In the genomic region with DNA sequence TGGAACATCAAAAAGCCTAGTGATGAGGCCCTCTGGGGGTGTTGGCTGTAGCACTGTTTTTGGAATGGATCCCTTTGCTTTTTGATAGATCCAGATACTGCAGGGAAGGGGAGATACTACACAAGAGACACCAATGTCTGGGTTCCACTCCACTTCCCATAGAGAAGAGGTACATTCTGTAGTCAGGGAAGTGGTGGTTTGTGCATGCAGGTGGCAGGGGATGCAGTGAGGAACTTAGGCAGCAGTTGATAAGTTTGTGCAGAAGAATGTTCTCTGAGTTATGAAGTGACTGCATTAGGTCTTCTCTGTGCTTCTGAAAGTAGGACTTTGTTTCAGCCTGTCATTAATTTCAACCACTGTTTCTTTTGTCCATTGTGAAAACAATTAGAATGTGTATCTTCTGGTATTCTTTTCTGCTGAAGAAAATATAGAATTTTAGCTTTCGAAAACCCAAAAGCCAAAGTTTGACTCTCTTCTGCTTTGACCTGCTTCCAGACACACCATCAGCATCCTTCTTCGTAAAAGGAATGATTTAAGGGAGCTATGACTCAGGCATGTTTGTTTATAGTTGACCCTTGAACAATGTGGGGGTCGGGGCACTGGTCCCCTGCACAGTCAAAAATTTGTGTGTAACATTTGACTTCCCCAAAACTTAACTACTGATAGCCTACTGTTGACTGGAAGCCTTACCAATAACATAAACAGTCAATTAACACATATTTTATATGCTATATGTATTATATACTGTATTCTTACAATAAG, we compare ENCODE assay signal across 19 cellular contexts. TPM values are rescaled to one million over a fixed set of nuclear protein-coding genes. Genes with fewer than 3 reads are reported as not detected.
DNase-seq lines count a peak whose midpoint lies in the region; FAIRE-seq and TF ChIP-seq lines count a peak whose summit lies in the region.
"Had no signal": no experiment of that assay in that cellular context is flagged by ENCODE, and none has a peak within 500 bp of the region (broad histone marks: within the 10 kb centered on the region; RNA-seq: fewer than 3 reads in every experiment).

No MANE protein-coding gene starts in this region.

- H3K4me2 ChIP-seq in endothelial cell of umbilical vein (ENCODE audit: insufficient read depth, low read length) (no peak overlapping the region), mesenchymal stem cell (ENCODE audit: low read length, poor library complexity, severe bottlenecking) (no peak overlapping the region)
- H3K4me2 ChIP-seq: BLaER1 had no signal

- no peak overlapping the region for H3K14ac ChIP-seq in mesenchymal stem cell (ENCODE audit: low read length in 2 of 2)

- H3K9me3 Mint-ChIP-seq in HFFc6: no peaks in the 10 kb centered on the region

- peak overlapping the region; percentile 20 for H3K27ac Mint-ChIP-seq in HFFc6
- H3K27ac Mint-ChIP-seq: CD8-positive, alpha-beta T cell had no signal

- H3K9me3 ChIP-seq in endothelial cell of umbilical vein (replicated peaks; ENCODE audit: control insufficient read depth, insufficient read depth, low read length) (no peaks in the 10 kb centered on the region), mesenchymal stem cell (ENCODE audit: control insufficient read depth, low read length) (no peaks in the 10 kb centered on the region)

- H2BK120ac ChIP-seq in mesenchymal stem cell (ENCODE audit: low read depth, low read length): no peak overlapping the region

- dilution Hi-C loops in endothelial cell of umbilical vein (cut with MboI; ENCODE audit: extremely low pct_ligation_motif_present, low sequenced_read_pairs): no loop called here

- no peak overlapping the region for H4K91ac ChIP-seq in mesenchymal stem cell (ENCODE audit: low read length)

- H3K4me1 ChIP-seq in endothelial cell of umbilical vein (ENCODE audit: control insufficient read depth, extremely low read depth, insufficient read depth, low read length): peaks cover 27% of the 10 kb centered on the region
- peaks cover 17% of the 10 kb centered on the region for H3K4me1 ChIP-seq in mesenchymal stem cell (ENCODE audit: control insufficient read depth, insufficient read depth, low read depth, low read length)

- H2AK5ac ChIP-seq in mesenchymal stem cell (ENCODE audit: low read length, severe bottlenecking): no peak overlapping the region

- no peak overlapping the region for H3K4ac ChIP-seq in mesenchymal stem cell (ENCODE audit: low read depth in 1 of 2, low read length in 2 of 2)

- intact Hi-C loops in endothelial cell of umbilical vein (cut with micrococcal nuclease): no loop called here

- no peak overlapping the region for H2AFZ ChIP-seq in endothelial cell of umbilical vein (ENCODE audit: low read depth, low read length)
- no peak overlapping the region for H2AFZ ChIP-seq in mesenchymal stem cell (ENCODE audit: low read depth, low read length)

- H3K27ac ChIP-seq in C4-2B (peak overlapping the region; percentile 53; the same call in 1 of the 2 replicates), endothelial cell of umbilical vein (ENCODE audit: insufficient read depth, low read depth, low read length) (no peak overlapping the region), mesenchymal stem cell (ENCODE audit: low read length, poor library complexity, severe bottlenecking) (no peak overlapping the region), substantia nigra (ENCODE audit: low read depth, low read length, poor library complexity, severe bottlenecking) (no peak overlapping the region)
- H3K27ac ChIP-seq: BLaER1 had no signal

- BruUV-seq in endothelial cell of umbilical vein (replicated peaks; lab: Mats Ljungman, UMichigan): no TSS peak

- H3K18ac ChIP-seq in mesenchymal stem cell (ENCODE audit: low read depth in 1 of 2, low read length in 2 of 2): no peak overlapping the region

- CTCF ChIA-PET in endothelial cell of umbilical vein (lab: Charles Lee): interaction anchor here (0.9 to 1.1 kb wide), 3 partner anchors 17 to 351 kb away, joined by 3 to 4 read pairs (median 4); no protein-coding TSS in a partner anchor

- no peaks in the 10 kb centered on the region for H3K27me3 ChIP-seq in endothelial cell of umbilical vein (ENCODE audit: control insufficient read depth in 2 of 2, insufficient read depth in 2 of 2, low read length in 2 of 2)
- no peaks in the 10 kb centered on the region for H3K27me3 ChIP-seq in mesenchymal stem cell (ENCODE audit: control insufficient read depth in 1 of 2, insufficient read depth in 1 of 2, low read length in 2 of 2)
- H3K27me3 ChIP-seq: BLaER1 had no signal

- no peak for TF ChIP-seq POLR2A in endothelial cell of umbilical vein (IDR thresholded peaks at IDR 0.05; ENCODE audit: low read depth, low read length)

- peaks cover 49% of the 10 kb centered on the region for H3K79me2 ChIP-seq in endothelial cell of umbilical vein (ENCODE audit: control insufficient read depth, insufficient read depth, low read length)

- H3K9ac ChIP-seq in endothelial cell of umbilical vein (replicated peaks; ENCODE audit: extremely low read depth, insufficient read depth, low read length) (no peak overlapping the region), mesenchymal stem cell (ENCODE audit: low read length) (no peak overlapping the region)
- H3K9ac ChIP-seq: BLaER1 had no signal

- peaks cover 28% of the 10 kb centered on the region for H3K79me1 ChIP-seq in mesenchymal stem cell (replicated peaks; ENCODE audit: low read length, poor library complexity, severe bottlenecking)

- no peak for DNase-seq in HFFc6
- DNase-seq in endothelial cell of umbilical vein (ENCODE audit: low read depth, low spot score): no peak
- DNase-seq in mesenchymal stem cell: peak; percentile 40
- no peak for DNase-seq in NCI-H345 treated with DMSO at 0.1 percent for 48 hours (lab: John Stamatoyannopoulos, UW; ENCODE audit: unreplicated experiment)
- no peak for DNase-seq in NCI-H2107 treated with DMSO at 0.1 percent for 48 hours (lab: John Stamatoyannopoulos, UW; ENCODE audit: unreplicated experiment)
- no peak for DNase-seq in substantia nigra (lab: John Stamatoyannopoulos, UW)
- DNase-seq: CD8-positive, alpha-beta T cell; DMS53; NCI-H1105; NCI-H1694; NCI-H2081 treated with DMSO at 0.1 percent for 48 hours; NCI-H510A treated with DMSO at 0.1 percent for 48 hours; NCI-H82; PC-3; RPMI8226; SHP77 treated with DMSO at 0.1 percent for 48 hours had no signal

- H2BK15ac ChIP-seq in mesenchymal stem cell (ENCODE audit: low read depth, poor library complexity, severe bottlenecking): no peak overlapping the region

- TF ChIP-seq CTCF in C4-2B (conservative IDR thresholded peaks at IDR 0.05) (no peak), HFFc6 (IDR thresholded peaks at IDR 0.05) (no peak), endothelial cell of umbilical vein (IDR thresholded peaks at IDR 0.05; ENCODE audit: extremely low read depth in 1 of 2, insufficient read depth in 1 of 2, low read depth in 1 of 2, low read length in 2 of 2) (no peak)

- H3K9me1 ChIP-seq in endothelial cell of umbilical vein (replicated peaks; ENCODE audit: control insufficient read depth, extremely low read depth, insufficient read depth, low read length): no peaks in the 10 kb centered on the region

- no peak overlapping the region for H2BK5ac ChIP-seq in mesenchymal stem cell (ENCODE audit: low read depth, low read length, poor library complexity, severe bottlenecking)

- POLR2A ChIA-PET in endothelial cell of umbilical vein (lab: Charles Lee): no interaction called here

- no peaks in the 10 kb centered on the region for H4K20me1 ChIP-seq in endothelial cell of umbilical vein (replicated peaks; ENCODE audit: control insufficient read depth, extremely low read depth, insufficient read depth, low read length)

- FAIRE-seq in endothelial cell of umbilical vein (lab: Jason Lieb, UNC): no peak
- FAIRE-seq: A204.1 had no signal

- H4K8ac ChIP-seq in mesenchymal stem cell (ENCODE audit: low read length): no peak overlapping the region

- H3K36me3 ChIP-seq in endothelial cell of umbilical vein (ENCODE audit: control insufficient read depth in 2 of 2, extremely low read depth in 1 of 2, insufficient read depth in 2 of 2, low read length in 2 of 2) (no peaks in the 10 kb centered on the region), mesenchymal stem cell (ENCODE audit: control insufficient read depth in 1 of 2, insufficient read depth in 2 of 2, low read depth in 1 of 2, low read length in 2 of 2) (peaks cover 0 to 12% of the 10 kb centered on the region in 2 experiments)

- H2BK12ac ChIP-seq in mesenchymal stem cell (ENCODE audit: low read length in 2 of 2): no peak overlapping the region

- no peak overlapping the region for H3K4me3 ChIP-seq in endothelial cell of umbilical vein (replicated peaks in 1 of 3; ENCODE audit: insufficient read depth in 1 of 3, low read depth in 1 of 3, low read length in 3 of 3)
- H3K4me3 ChIP-seq in mesenchymal stem cell (ENCODE audit: insufficient read depth in 1 of 2, low read depth in 1 of 2, low read length in 2 of 2): no peak overlapping the region
- H3K4me3 ChIP-seq: BLaER1 had no signal

- H3K4me1 Mint-ChIP-seq in HFFc6 (ENCODE audit: low read depth): peaks cover 54% of the 10 kb centered on the region

- no peaks in the 10 kb centered on the region; the same call in 1 of the 2 replicates for H3K27me3 Mint-ChIP-seq in HFFc6 (ENCODE audit: insufficient read depth)

- no peak overlapping the region for H3K23ac ChIP-seq in mesenchymal stem cell (ENCODE audit: low read length in 2 of 2)

- 0% methylated on average over 1 of the region's 3 CpGs for WGBS in mesenchymal stem cell

- peaks cover 6% of the 10 kb centered on the region; the same call in 1 of the 2 replicates for H3K36me3 Mint-ChIP-seq in HFFc6 (ENCODE audit: low read depth)

- no peak overlapping the region for H3K4me3 Mint-ChIP-seq in HFFc6
- H3K4me3 Mint-ChIP-seq: CD8-positive, alpha-beta T cell had no signal

TF ChIP-seq in endothelial cell of umbilical vein, 7 proteins besides CTCF, POLR2A, EP300 and RAD21:
- TF ChIP-seq MYC (IDR thresholded peaks at IDR 0.05; ENCODE audit: low read depth, low read length): no peak
- TF ChIP-seq FOS (IDR thresholded peaks at IDR 0.05; ENCODE audit: borderline replicate concordance, insufficient read depth, low read length): peak; percentile 7

RNA-seq across cellular contexts. Expression of a gene that starts 25.6 kb away (rescaled TPM):
- 10 to 100 TPM; 22.5 to 26.7 (median 24.5) TPM for total RNA-seq in HFFc6 (2021; fragmentation: NEBNext Ultra II Directional; extraction: Animal tissue kit (Norgen Biotek cat#: 25700))
- 17.7 and 20.9 TPM in 2 replicates for total RNA-seq in endothelial cell of umbilical vein
- polyA plus RNA-seq in endothelial cell of umbilical vein: 8.5 and 9.5 TPM in 2 replicates
- polyA plus RNA-seq in endothelial cell of umbilical vein (2011; cell fraction: cytosol; rRNA removed): 9.9 and 10.2 TPM in 2 replicates
- 7.5 and 8.2 TPM in 2 replicates for polyA plus RNA-seq in endothelial cell of umbilical vein (2011; cell fraction: nucleus; rRNA removed)
- polyA plus RNA-seq in endothelial cell of umbilical vein (2012): 20.3 and 29.8 TPM in 2 replicates
- polyA minus RNA-seq in endothelial cell of umbilical vein: 33.2 and 34.9 TPM in 2 replicates
- polyA minus RNA-seq in endothelial cell of umbilical vein (2011; cell fraction: cytosol; rRNA and poly(A)+ RNA removed): 16.7 TPM
- 13.0 and 18.7 TPM in 2 replicates for polyA minus RNA-seq in endothelial cell of umbilical vein (2011; cell fraction: nucleus; rRNA and poly(A)+ RNA removed)
- 32.0 TPM for polyA plus RNA-seq in mesenchymal stem cell (2013, experiment 1 of 2)
- 32.5 TPM for polyA plus RNA-seq in mesenchymal stem cell (2013, experiment 2 of 2)
